In the genomic region with DNA sequence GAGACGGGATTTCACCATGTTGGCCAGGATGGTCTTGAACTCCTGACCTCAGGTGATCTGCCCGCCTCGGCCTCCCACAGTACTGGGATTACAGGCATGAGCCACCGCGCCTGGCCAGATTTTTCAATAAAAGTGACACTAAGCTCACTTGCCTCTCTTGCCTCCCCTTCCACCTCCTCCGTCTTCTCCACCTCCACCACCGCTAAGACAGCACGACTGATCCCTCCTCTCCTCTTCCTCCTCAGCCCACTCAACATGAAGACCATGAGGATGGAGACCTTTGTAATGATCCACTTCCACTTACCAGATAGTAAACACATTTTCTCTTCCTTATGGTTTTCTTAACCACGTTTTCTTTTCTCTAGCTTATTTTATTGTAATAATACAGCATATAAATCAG, we compare ENCODE assay signal across 24 cellular contexts.
"Had no signal": no experiment of that assay in that cellular context is flagged by ENCODE, and none has a peak within 500 bp of the region (broad histone marks: within the 10 kb centered on the region; RNA-seq: fewer than 3 reads in every experiment).

No MANE protein-coding gene starts in this region.

- H3K4me1 Mint-ChIP-seq: activated CD4-positive, alpha-beta memory T cell treated with anti-CD3 and anti-CD28 coated beads, Interleukin-2, amount 10 ng/mL, durations not matched to agents 7 days and 5 days had no signal

- H3K9me3 Mint-ChIP-seq: activated CD4-positive, alpha-beta memory T cell treated with anti-CD3 and anti-CD28 coated beads, Interleukin-2, amount 10 ng/mL, durations not matched to agents 7 days and 5 days; activated CD4-positive, alpha-beta T cell treated with anti-CD3 and anti-CD28 coated beads, Interleukin-2, amount 10 ng/mL, durations not matched to agents 7 days and 5 days; activated T-cell treated with anti-CD3 and anti-CD28 coated beads, Interleukin-2, amount 50 U/mL, for 4 hours; naive thymus-derived CD4-positive, alpha-beta T cell; neural progenitor cell; WTC11 had no signal

- H3K4me3 ChIP-seq: gastroesophageal sphincter, neural progenitor cell, right atrium auricular region, smooth muscle cell, thoracic aorta had no signal

- H3K36me3 ChIP-seq: neural progenitor cell had no signal

- ATAC-seq: activated T-cell treated with anti-CD3 and anti-CD28 coated beads, Interleukin-2, amount 50 U/mL, for 4 hours; gastroesophageal sphincter; left cardiac atrium; naive thymus-derived CD4-positive, alpha-beta T cell; WTC11 had no signal

- H3K27me3 Mint-ChIP-seq: activated CD4-positive, alpha-beta memory T cell treated with anti-CD3 and anti-CD28 coated beads, Interleukin-2, amount 10 ng/mL, durations not matched to agents 7 days and 5 days; activated CD4-positive, alpha-beta T cell treated with anti-CD3 and anti-CD28 coated beads, Interleukin-2, amount 10 ng/mL, durations not matched to agents 7 days and 5 days; naive thymus-derived CD4-positive, alpha-beta T cell had no signal

- H3K27ac Mint-ChIP-seq: activated CD4-positive, alpha-beta memory T cell treated with anti-CD3 and anti-CD28 coated beads, Interleukin-2, amount 10 ng/mL, durations not matched to agents 7 days and 5 days; activated CD4-positive, alpha-beta T cell treated with anti-CD3 and anti-CD28 coated beads, Interleukin-2, amount 10 ng/mL, durations not matched to agents 7 days and 5 days; neural progenitor cell; WTC11 had no signal

- H3K4me3 Mint-ChIP-seq: activated CD4-positive, alpha-beta memory T cell treated with anti-CD3 and anti-CD28 coated beads, Interleukin-2, amount 10 ng/mL, durations not matched to agents 7 days and 5 days; activated CD4-positive, alpha-beta T cell treated with anti-CD3 and anti-CD28 coated beads, Interleukin-2, amount 10 ng/mL, durations not matched to agents 7 days and 5 days; activated T-cell treated with anti-CD3 and anti-CD28 coated beads, Interleukin-2, amount 50 U/mL, for 4 hours; naive thymus-derived CD4-positive, alpha-beta T cell; neural progenitor cell; WTC11 had no signal

- H3K4me1 ChIP-seq: neural progenitor cell had no signal

- H3K9me3 ChIP-seq: gastroesophageal sphincter, right atrium auricular region, thoracic aorta had no signal

- H3K27me3 ChIP-seq: brain microvascular endothelial cell, gastroesophageal sphincter, neural progenitor cell, right atrium auricular region had no signal

- H3K27ac ChIP-seq: brain microvascular endothelial cell, gastroesophageal sphincter, neural progenitor cell, thoracic aorta had no signal

- DNase-seq: activated CD4-positive, alpha-beta memory T cell treated with anti-CD3 and anti-CD28 coated beads, Interleukin-2, amount 10 ng/mL, durations not matched to agents 7 days and 5 days; activated CD4-positive, alpha-beta T cell treated with anti-CD3 and anti-CD28 coated beads for 1 hour; activated CD4-positive, alpha-beta T cell treated with anti-CD3 and anti-CD28 coated beads, Interleukin-2, amount 10 ng/mL, durations not matched to agents 7 days and 5 days; activated CD8-positive, alpha-beta memory T cell treated with anti-CD3 and anti-CD28 coated beads, Interleukin-2, amount 50 U/mL, for 48 hours; activated naive CD4-positive, alpha-beta T cell treated with Interleukin-2 at 50 U/mL for 16 hours; activated T-cell treated with anti-CD3 and anti-CD28 coated beads, Interleukin-2, amount 50 U/mL, for 4 hours; amniotic stem cell; brain microvascular endothelial cell; cortex of kidney; hippocampal formation; left cardiac atrium; midbrain; naive thymus-derived CD4-positive, alpha-beta T cell; occipital lobe; stimulated activated CD4-positive, alpha-beta T cell treated with anti-CD3 and anti-CD28 coated beads, Interleukin-1b, Interleukin-23, amount 100 ng/mL, for 48 hours; stimulated activated naive CD4-positive, alpha-beta T cell; T-helper 2 cell; trophoblast cell had no signal
